In genomic region chr20:43096471-43096870, GRCh38 we compare ENCODE assay signal across 26 cellular contexts.
A peak's percentile ranks its signal among the peaks of the same experiment; 100 is the strongest.
DNase-seq lines count a peak whose midpoint lies in the region; ATAC-seq and TF ChIP-seq lines count a peak whose summit lies in the region.
"Had no signal": no experiment of that assay in that cellular context is flagged by ENCODE, and none has a peak within 500 bp of the region (broad histone marks: within the 10 kb centered on the region; RNA-seq: fewer than 3 reads in every experiment).

No MANE protein-coding gene starts in this region.

- POLR2A ChIA-PET in WTC11 (lab: Charles Lee) = no interaction called here

- H3K4me3 Mint-ChIP-seq in WTC11 = no peak overlapping the region
- H3K4me3 Mint-ChIP-seq: HFFc6; T-helper 1 cell treated with Interleukin-12 subunit alpha and Interleukin-12 subunit beta and Interleukin-4 antibody, amounts not matched to agents 30 μg/mL and 1 μg/mL, for 36 hours had no signal

- H3K9me3 ChIP-seq in spleen = peaks cover 0 to 22% (median 9%) of the 10 kb centered on the region in 8 donors
- H3K9me3 ChIP-seq: BLaER1, pancreas had no signal

- intact Hi-C loops in spleen (cut with DNase I; ENCODE audit: low total_unique reads) = no loop called here

- ATAC-seq in WTC11 (peak; percentile 62), HG03280 (IDR thresholded peaks at IDR 0.05; ENCODE audit: unreplicated experiment) (no peak), GM19023 (IDR thresholded peaks at IDR 0.05; ENCODE audit: unreplicated experiment) (no peak)
- ATAC-seq: pancreas, PC-3 had no signal

- H3K36me3 ChIP-seq in spleen = no peaks in the 10 kb centered on the region
- H3K36me3 ChIP-seq: BLaER1, pancreas, upper lobe of left lung had no signal

- CTCF ChIA-PET in WTC11 (lab: Charles Lee) = no interaction called here

- no peak overlapping the region for H3K27ac ChIP-seq in spleen
- H3K27ac ChIP-seq: BLaER1, pancreas, upper lobe of left lung, VCaP had no signal

- no peak overlapping the region for H3K27ac Mint-ChIP-seq in WTC11
- H3K27ac Mint-ChIP-seq: HFFc6; T-helper 1 cell treated with Interleukin-12 subunit alpha and Interleukin-12 subunit beta and Interleukin-4 antibody, amounts not matched to agents 30 μg/mL and 1 μg/mL, for 36 hours had no signal

- DNase-seq in Ammon's horn (ENCODE audit: low spot score) (peak; percentile 84), WTC11 (ENCODE audit: low spot score) (peak; percentile 13), hippocampal formation (lab: John Stamatoyannopoulos, UW) (peak; percentile 62 to 68), occipital lobe (lab: John Stamatoyannopoulos, UW) (peak; percentile 25), spleen (no peak), AG08396 (ENCODE audit: low spot score) (no peak)
- DNase-seq: activated CD4-positive, alpha-beta T cell treated with anti-CD3 and anti-CD28 coated beads, Interleukin-2, amount 50 U/mL, for 4 hours; activated effector memory CD4-positive, alpha-beta T cell treated with Interleukin-2 at 50 U/mL for 16 hours; Calu3; cortex of kidney; EL; HFFc6; IMR-90; kidney; NCI-H1417 treated with DMSO at 0.1 percent for 48 hours; NCI-H526; PC-3; SHP77 treated with DMSO at 0.1 percent for 48 hours; small intestine had no signal

- H3K4me1 ChIP-seq in spleen = no peaks in the 10 kb centered on the region
- H3K4me1 ChIP-seq: BLaER1, pancreas, upper lobe of left lung had no signal

- peaks cover 22% of the 10 kb centered on the region for H3K9me3 Mint-ChIP-seq in WTC11

- no peak for TF ChIP-seq CTCF in WTC11 (IDR thresholded peaks at IDR 0.05)
- TF ChIP-seq CTCF in spleen (IDR thresholded peaks at IDR 0.05 in 8 of 11, conservative IDR thresholded peaks at IDR 0.05 in 3 of 11) = no peak

- no peak overlapping the region for H3K4me3 ChIP-seq in spleen
- H3K4me3 ChIP-seq: BLaER1, pancreas, upper lobe of left lung had no signal

- TF ChIP-seq POLR2A in spleen (IDR thresholded peaks at IDR 0.05) = no peak

- H3K27me3 ChIP-seq in spleen (replicated peaks in 1 of 7) = peaks cover 0 to 19% (median 0%) of the 10 kb centered on the region in 7 donors
- H3K27me3 ChIP-seq: BLaER1, pancreas, upper lobe of left lung had no signal

- no peaks in the 10 kb centered on the region for H3K27me3 Mint-ChIP-seq in WTC11 (ENCODE audit: low read depth)

- peaks cover 6% of the 10 kb centered on the region; the same call in 1 of the 2 replicates for H3K36me3 Mint-ChIP-seq in WTC11

- H3K4me1 Mint-ChIP-seq in WTC11 = peaks cover 10% of the 10 kb centered on the region

- WGBS in spleen, 5 donors = 32 to 68% (median 53%) methylated on average over 3 of the region's 3 CpGs

TF ChIP-seq in WTC11, 78 proteins besides CTCF, POLR2A, EP300 and RAD21:
- TF ChIP-seq EMX1 (CRISPR knock-in tag; IDR thresholded peaks at IDR 0.05) = no peak
- no peak for TF ChIP-seq ELF4 (CRISPR knock-in tag; IDR thresholded peaks at IDR 0.05; ENCODE audit: low read depth)
- TF ChIP-seq CREM (CRISPR knock-in tag; IDR thresholded peaks at IDR 0.05) = no peak
- no peak for TF ChIP-seq ZMAT4 (CRISPR knock-in tag; IDR thresholded peaks at IDR 0.05)
- no peak for TF ChIP-seq ATF1 (CRISPR knock-in tag; IDR thresholded peaks at IDR 0.05)
- TF ChIP-seq ZNF232 (CRISPR knock-in tag; IDR thresholded peaks at IDR 0.05) = no peak
- TF ChIP-seq SMAD3 (CRISPR knock-in tag; IDR thresholded peaks at IDR 0.05; ENCODE audit: borderline replicate concordance) = no peak
- TF ChIP-seq ZNF263 (CRISPR knock-in tag; IDR thresholded peaks at IDR 0.05; ENCODE audit: low read depth) = no peak
- TF ChIP-seq ZNF121 (CRISPR knock-in tag; IDR thresholded peaks at IDR 0.05) = no peak
- TF ChIP-seq ZNF138 (CRISPR knock-in tag; conservative IDR thresholded peaks at IDR 0.05) = no peak
- TF ChIP-seq USF1 (CRISPR knock-in tag; IDR thresholded peaks at IDR 0.05) = no peak
- no peak for TF ChIP-seq ATF2 (CRISPR knock-in tag; IDR thresholded peaks at IDR 0.05; ENCODE audit: borderline replicate concordance, low read depth)
- TF ChIP-seq GABPB1 (CRISPR knock-in tag; IDR thresholded peaks at IDR 0.05) = no peak

Comparison
In these comparisons a context has a peak if more than half of its experiments do, and no peak if none do; other contexts are left out.
1. DNase-seq: peak in Ammon's horn (single experiment), WTC11 (single experiment), hippocampal formation (2 of 2) and occipital lobe (single experiment); none in spleen (single experiment) and AG08396 (single experiment).